Comparison of ENCODE assay signal across 18 cellular contexts in the genomic region with DNA sequence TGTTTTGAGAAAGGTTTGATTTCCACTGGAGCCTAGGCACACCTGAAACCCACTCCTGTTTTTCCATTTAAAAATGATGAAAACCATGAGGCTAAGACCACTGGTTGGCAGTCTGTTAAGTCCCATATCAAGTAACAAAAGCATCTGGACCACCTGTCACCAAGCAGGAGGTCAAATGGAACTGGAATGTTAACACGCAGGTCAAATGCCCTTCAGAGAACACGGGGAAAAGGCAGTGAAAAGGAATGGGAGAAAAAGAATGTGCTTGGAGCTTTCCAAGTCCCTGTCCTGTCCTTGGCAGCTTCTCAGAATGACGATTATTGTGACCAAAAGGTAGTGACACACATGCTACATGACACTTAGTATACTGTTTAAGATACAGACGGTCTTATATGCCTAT.
DNase-seq lines count a peak whose midpoint lies in the region; ATAC-seq and TF ChIP-seq lines count a peak whose summit lies in the region.
"Had no signal": no experiment of that assay in that cellular context is flagged by ENCODE, and none has a peak within 500 bp of the region (broad histone marks: within the 10 kb centered on the region; RNA-seq: fewer than 3 reads in every experiment).

No MANE protein-coding gene starts in this region.

- H3K4me3 ChIP-seq in gastroesophageal sphincter = no peak overlapping the region
- H3K4me3 ChIP-seq: A549; BLaER1 treated with 17β-estradiol and CSF1 and Interleukin-3, amounts not matched to agents 10 nM and 100 nM; GM23248 had no signal

- POLR2A ChIA-PET in CD4-positive, alpha-beta T cell (lab: Charles Lee) = interaction anchor here (0.6 kb wide), 1 partner anchor 208 kb away, joined by 3 read pairs; no protein-coding TSS in a partner anchor

- TF ChIP-seq POLR2A in gastroesophageal sphincter (IDR thresholded peaks at IDR 0.05) = no peak

- no peak overlapping the region for H3K27ac ChIP-seq in CD4-positive, alpha-beta T cell (ENCODE audit: low read depth, low read length)
- H3K27ac ChIP-seq in gastroesophageal sphincter = no peak overlapping the region
- H3K27ac ChIP-seq: A549; BLaER1 treated with 17β-estradiol and CSF1 and Interleukin-3, amounts not matched to agents 10 nM and 100 nM; GM23248; RWPE1 had no signal

- no peaks in the 10 kb centered on the region for H3K4me1 ChIP-seq in gastroesophageal sphincter
- H3K4me1 ChIP-seq: BLaER1 treated with 17β-estradiol and CSF1 and Interleukin-3, amounts not matched to agents 10 nM and 100 nM had no signal

- peaks cover 63% of the 10 kb centered on the region for H3K4me1 Mint-ChIP-seq in activated CD4-positive, alpha-beta T cell treated with anti-CD3 and anti-CD28 coated beads, Interleukin-2, amount 10 ng/mL, durations not matched to agents 24 days and 14 days
- peaks cover 78% of the 10 kb centered on the region for H3K4me1 Mint-ChIP-seq in CD4-positive, alpha-beta T cell (ENCODE audit: low read depth)
- H3K4me1 Mint-ChIP-seq in glutamatergic neuron (ENCODE audit: low read depth, unreplicated experiment) = peaks cover 48% of the 10 kb centered on the region
- peaks cover 51 to 55% of the 10 kb centered on the region in 2 donors for H3K4me1 Mint-ChIP-seq in natural killer cell

- no peak overlapping the region for H3K4me3 Mint-ChIP-seq in activated CD4-positive, alpha-beta T cell treated with anti-CD3 and anti-CD28 coated beads, Interleukin-2, amount 10 ng/mL, durations not matched to agents 24 days and 14 days
- no peak overlapping the region for H3K4me3 Mint-ChIP-seq in CD4-positive, alpha-beta T cell
- H3K4me3 Mint-ChIP-seq in glutamatergic neuron (ENCODE audit: unreplicated experiment) (peak overlapping the region; percentile 35), natural killer cell (no peak overlapping the region)

- 84 to 92% methylated on average over 4 of the region's 4 CpGs for WGBS in gastroesophageal sphincter (ENCODE audit: low coverage in 1 of 2), 2 donors

- TF ChIP-seq CTCF in CD4-positive, alpha-beta T cell (IDR thresholded peaks at IDR 0.05) = no peak
- TF ChIP-seq CTCF in glutamatergic neuron (IDR thresholded peaks at IDR 0.05; ENCODE audit: partially characterized antibody, unreplicated experiment) = no peak
- no peak for TF ChIP-seq CTCF in gastroesophageal sphincter (IDR thresholded peaks at IDR 0.05)
- no peak for TF ChIP-seq CTCF in natural killer cell (IDR thresholded peaks at IDR 0.05)

- H3K9me3 ChIP-seq in CD4-positive, alpha-beta T cell (ENCODE audit: control insufficient read depth, low read length) = no peaks in the 10 kb centered on the region
- H3K9me3 ChIP-seq in gastroesophageal sphincter = no peaks in the 10 kb centered on the region
- H3K9me3 ChIP-seq: A549; BLaER1 treated with 17β-estradiol and CSF1 and Interleukin-3, amounts not matched to agents 10 nM and 100 nM had no signal

- no peak for ATAC-seq in CD4-positive, alpha-beta T cell (ENCODE audit: poor library complexity)
- ATAC-seq in gastroesophageal sphincter = no peak
- no peak for ATAC-seq in natural killer cell
- ATAC-seq: A549 had no signal

- no peak overlapping the region for H3K27ac Mint-ChIP-seq in activated CD4-positive, alpha-beta T cell treated with anti-CD3 and anti-CD28 coated beads, Interleukin-2, amount 10 ng/mL, durations not matched to agents 24 days and 14 days
- peak overlapping the region; percentile 37 for H3K27ac Mint-ChIP-seq in CD4-positive, alpha-beta T cell
- H3K27ac Mint-ChIP-seq in glutamatergic neuron (ENCODE audit: unreplicated experiment) = peak overlapping the region; percentile 57
- no peak overlapping the region for H3K27ac Mint-ChIP-seq in natural killer cell

- H3K36me3 Mint-ChIP-seq in activated CD4-positive, alpha-beta T cell treated with anti-CD3 and anti-CD28 coated beads, Interleukin-2, amount 10 ng/mL, durations not matched to agents 24 days and 14 days (ENCODE audit: low read depth) = peaks cover 57% of the 10 kb centered on the region
- peaks cover 68% of the 10 kb centered on the region for H3K36me3 Mint-ChIP-seq in CD4-positive, alpha-beta T cell (ENCODE audit: low read depth)
- H3K36me3 Mint-ChIP-seq in glutamatergic neuron (ENCODE audit: unreplicated experiment) = no peaks in the 10 kb centered on the region
- H3K36me3 Mint-ChIP-seq in natural killer cell = no peaks in the 10 kb centered on the region

- TF ChIP-seq EP300 in gastroesophageal sphincter (IDR thresholded peaks at IDR 0.05) = no peak

- DNase-seq in activated CD4-positive, alpha-beta T cell treated with anti-CD3 and anti-CD28 coated beads, Interleukin-2, amount 10 ng/mL, durations not matched to agents 24 days and 14 days = peak; percentile 47
- no peak for DNase-seq in activated CD4-positive, alpha-beta T cell treated with anti-CD3 and anti-CD28 coated beads, Interleukin-2, amount 50 U/mL, for 4 hours
- no peak for DNase-seq in CD4-positive, alpha-beta T cell
- DNase-seq in NCI-H524 treated with DMSO at 0.1 percent for 48 hours (lab: John Stamatoyannopoulos, UW) (peak; percentile 64), glutamatergic neuron (no peak), natural killer cell (no peak)
- DNase-seq: DMS153, EL, GM23248, NCI-H1105 treated with DMSO at 0.1 percent for 48 hours, NCI-H1694 treated with DMSO at 0.1 percent for 48 hours, NCI-H2107, NCI-H345, NCI-H69 had no signal

- no peaks in the 10 kb centered on the region for H3K36me3 ChIP-seq in gastroesophageal sphincter

- CTCF ChIA-PET in CD4-positive, alpha-beta T cell (lab: Charles Lee) = no interaction called here

- H3K9me3 Mint-ChIP-seq in activated CD4-positive, alpha-beta T cell treated with anti-CD3 and anti-CD28 coated beads, Interleukin-2, amount 10 ng/mL, durations not matched to agents 24 days and 14 days = peaks cover 5% of the 10 kb centered on the region
- no peaks in the 10 kb centered on the region for H3K9me3 Mint-ChIP-seq in CD4-positive, alpha-beta T cell
- H3K9me3 Mint-ChIP-seq in glutamatergic neuron (ENCODE audit: unreplicated experiment) (peaks cover 4% of the 10 kb centered on the region), natural killer cell (no peaks in the 10 kb centered on the region)

- H3K27me3 Mint-ChIP-seq in activated CD4-positive, alpha-beta T cell treated with anti-CD3 and anti-CD28 coated beads, Interleukin-2, amount 10 ng/mL, durations not matched to agents 24 days and 14 days = no peaks in the 10 kb centered on the region
- H3K27me3 Mint-ChIP-seq in CD4-positive, alpha-beta T cell = no peaks in the 10 kb centered on the region
- H3K27me3 Mint-ChIP-seq in glutamatergic neuron (ENCODE audit: unreplicated experiment) = peaks cover 4% of the 10 kb centered on the region
- no peaks in the 10 kb centered on the region for H3K27me3 Mint-ChIP-seq in natural killer cell (ENCODE audit: low read depth in 2 of 2)

- intact Hi-C loops in activated CD4-positive, alpha-beta T cell treated with anti-CD3 and anti-CD28 coated beads, Interleukin-2, amount 10 ng/mL, durations not matched to agents 24 days and 14 days (cut with micrococcal nuclease) = loop anchor here (5.0 kb wide), 2 partner anchors 150 to 450 kb away; no protein-coding TSS in a partner anchor
- intact Hi-C loops in CD4-positive, alpha-beta T cell (cut with DNase I, micrococcal nuclease) = loop anchor here (5.0 to 10.0 kb wide), 2 partner anchors 40 to 48 kb away; no protein-coding TSS in a partner anchor
- intact Hi-C loops in natural killer cell (cut with micrococcal nuclease) = no loop called here

- no peaks in the 10 kb centered on the region for H3K27me3 ChIP-seq in CD4-positive, alpha-beta T cell (ENCODE audit: control insufficient read depth, insufficient read depth, low read length)
- H3K27me3 ChIP-seq in gastroesophageal sphincter = no peaks in the 10 kb centered on the region
- H3K27me3 ChIP-seq: BLaER1 treated with 17β-estradiol and CSF1 and Interleukin-3, amounts not matched to agents 10 nM and 100 nM had no signal

Comparison
In these comparisons a context has a peak if more than half of its experiments do, and no peak if none do; other contexts are left out.
1. DNase-seq: peak in activated CD4-positive, alpha-beta T cell treated with anti-CD3 and anti-CD28 coated beads, Interleukin-2, amount 10 ng/mL, durations not matched to agents 24 days and 14 days (single experiment) and NCI-H524 treated with DMSO at 0.1 percent for 48 hours (single experiment); none in activated CD4-positive, alpha-beta T cell treated with anti-CD3 and anti-CD28 coated beads, Interleukin-2, amount 50 U/mL, for 4 hours (0 of 2), CD4-positive, alpha-beta T cell (0 of 10), glutamatergic neuron (single experiment) and natural killer cell (single experiment).
2. H3K27ac Mint-ChIP-seq: peak in CD4-positive, alpha-beta T cell (single experiment) and glutamatergic neuron (single experiment); none in activated CD4-positive, alpha-beta T cell treated with anti-CD3 and anti-CD28 coated beads, Interleukin-2, amount 10 ng/mL, durations not matched to agents 24 days and 14 days (single experiment) and natural killer cell (0 of 2).